In the genomic region with DNA sequence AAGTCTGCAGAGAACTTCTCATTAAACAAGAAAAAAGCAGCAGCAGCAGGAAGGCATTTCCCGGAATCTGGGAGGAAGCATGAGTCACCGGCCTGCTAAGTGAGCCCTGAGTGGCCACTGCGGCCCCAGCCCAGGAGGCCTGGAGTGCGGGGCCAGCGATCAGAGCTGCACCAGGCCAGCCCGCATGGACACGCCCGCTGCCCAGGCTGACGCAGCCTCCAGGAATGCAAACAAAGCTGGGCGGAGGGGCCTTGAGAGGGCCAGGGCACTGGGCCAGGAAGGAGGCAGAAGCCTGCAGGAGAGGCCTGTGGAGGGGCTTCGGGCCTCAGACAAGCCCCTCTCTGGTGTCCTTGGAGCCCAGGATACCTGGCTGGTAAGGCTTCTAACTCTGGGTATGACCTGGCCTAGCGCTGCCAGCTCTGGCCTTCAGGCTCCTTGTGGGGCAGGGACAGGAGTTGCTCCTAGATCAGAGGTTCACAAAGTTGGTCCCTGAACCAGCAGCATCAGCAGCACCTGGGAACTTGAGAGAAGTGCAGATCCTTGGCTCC, we compare ENCODE assay signal across 1 cellular context.
TF ChIP-seq lines count a peak whose summit lies in the region.

No MANE protein-coding gene starts in this region.

TF ChIP-seq in K562, 482 proteins besides CTCF, POLR2A, EP300 and RAD21 (continued from another document and continues in another):
- TF ChIP-seq, protein P1, sequence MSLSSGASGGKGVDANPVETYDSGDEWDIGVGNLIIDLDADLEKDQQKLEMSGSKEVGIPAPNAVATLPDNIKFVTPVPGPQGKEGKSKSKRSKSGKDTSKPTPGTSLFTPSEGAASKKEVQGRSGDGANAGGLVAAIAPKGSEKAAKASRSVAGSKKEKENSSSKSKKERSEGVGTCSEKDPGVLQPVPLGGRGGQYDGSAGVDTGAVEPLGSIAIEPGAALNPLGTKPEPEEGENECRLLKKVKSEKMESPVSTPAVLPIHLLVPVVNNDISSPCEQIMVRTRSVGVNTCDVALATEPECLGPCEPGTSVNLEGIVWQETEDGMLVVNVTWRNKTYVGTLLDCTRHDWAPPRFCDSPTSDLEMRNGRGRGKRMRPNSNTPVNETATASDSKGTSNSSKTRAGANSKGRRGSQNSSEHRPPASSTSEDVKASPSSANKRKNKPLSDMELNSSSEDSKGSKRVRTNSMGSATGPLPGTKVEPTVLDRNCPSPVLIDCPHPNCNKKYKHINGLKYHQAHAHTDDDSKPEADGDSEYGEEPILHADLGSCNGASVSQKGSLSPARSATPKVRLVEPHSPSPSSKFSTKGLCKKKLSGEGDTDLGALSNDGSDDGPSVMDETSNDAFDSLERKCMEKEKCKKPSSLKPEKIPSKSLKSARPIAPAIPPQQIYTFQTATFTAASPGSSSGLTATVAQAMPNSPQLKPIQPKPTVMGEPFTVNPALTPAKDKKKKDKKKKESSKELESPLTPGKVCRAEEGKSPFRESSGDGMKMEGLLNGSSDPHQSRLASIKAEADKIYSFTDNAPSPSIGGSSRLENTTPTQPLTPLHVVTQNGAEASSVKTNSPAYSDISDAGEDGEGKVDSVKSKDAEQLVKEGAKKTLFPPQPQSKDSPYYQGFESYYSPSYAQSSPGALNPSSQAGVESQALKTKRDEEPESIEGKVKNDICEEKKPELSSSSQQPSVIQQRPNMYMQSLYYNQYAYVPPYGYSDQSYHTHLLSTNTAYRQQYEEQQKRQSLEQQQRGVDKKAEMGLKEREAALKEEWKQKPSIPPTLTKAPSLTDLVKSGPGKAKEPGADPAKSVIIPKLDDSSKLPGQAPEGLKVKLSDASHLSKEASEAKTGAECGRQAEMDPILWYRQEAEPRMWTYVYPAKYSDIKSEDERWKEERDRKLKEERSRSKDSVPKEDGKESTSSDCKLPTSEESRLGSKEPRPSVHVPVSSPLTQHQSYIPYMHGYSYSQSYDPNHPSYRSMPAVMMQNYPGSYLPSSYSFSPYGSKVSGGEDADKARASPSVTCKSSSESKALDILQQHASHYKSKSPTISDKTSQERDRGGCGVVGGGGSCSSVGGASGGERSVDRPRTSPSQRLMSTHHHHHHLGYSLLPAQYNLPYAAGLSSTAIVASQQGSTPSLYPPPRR (CRISPR knock-in tag; IDR thresholded peaks at IDR 0.05; ENCODE audit: borderline replicate concordance): no peak
- TF ChIP-seq STAG1 (CRISPR knock-in tag; IDR thresholded peaks at IDR 0.05; ENCODE audit: borderline replicate concordance): no peak
- TF ChIP-seq, protein P2, sequence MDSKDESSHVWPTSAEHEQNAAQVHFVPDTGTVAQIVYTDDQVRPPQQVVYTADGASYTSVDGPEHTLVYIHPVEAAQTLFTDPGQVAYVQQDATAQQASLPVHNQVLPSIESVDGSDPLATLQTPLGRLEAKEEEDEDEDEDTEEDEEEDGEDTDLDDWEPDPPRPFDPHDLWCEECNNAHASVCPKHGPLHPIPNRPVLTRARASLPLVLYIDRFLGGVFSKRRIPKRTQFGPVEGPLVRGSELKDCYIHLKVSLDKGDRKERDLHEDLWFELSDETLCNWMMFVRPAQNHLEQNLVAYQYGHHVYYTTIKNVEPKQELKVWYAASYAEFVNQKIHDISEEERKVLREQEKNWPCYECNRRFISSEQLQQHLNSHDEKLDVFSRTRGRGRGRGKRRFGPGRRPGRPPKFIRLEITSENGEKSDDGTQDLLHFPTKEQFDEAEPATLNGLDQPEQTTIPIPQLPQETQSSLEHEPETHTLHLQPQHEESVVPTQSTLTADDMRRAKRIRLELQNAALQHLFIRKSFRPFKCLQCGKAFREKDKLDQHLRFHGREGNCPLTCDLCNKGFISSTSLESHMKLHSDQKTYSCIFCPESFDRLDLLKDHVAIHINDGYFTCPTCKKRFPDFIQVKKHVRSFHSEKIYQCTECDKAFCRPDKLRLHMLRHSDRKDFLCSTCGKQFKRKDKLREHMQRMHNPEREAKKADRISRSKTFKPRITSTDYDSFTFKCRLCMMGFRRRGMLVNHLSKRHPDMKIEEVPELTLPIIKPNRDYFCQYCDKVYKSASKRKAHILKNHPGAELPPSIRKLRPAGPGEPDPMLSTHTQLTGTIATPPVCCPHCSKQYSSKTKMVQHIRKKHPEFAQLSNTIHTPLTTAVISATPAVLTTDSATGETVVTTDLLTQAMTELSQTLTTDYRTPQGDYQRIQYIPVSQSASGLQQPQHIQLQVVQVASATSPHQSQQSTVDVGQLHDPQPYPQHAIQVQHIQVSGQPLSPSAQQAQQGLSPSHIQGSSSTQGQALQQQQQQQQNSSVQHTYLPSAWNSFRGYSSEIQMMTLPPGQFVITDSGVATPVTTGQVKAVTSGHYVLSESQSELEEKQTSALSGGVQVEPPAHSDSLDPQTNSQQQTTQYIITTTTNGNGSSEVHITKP (IDR thresholded peaks at IDR 0.05; ENCODE audit: partially characterized antibody): peak; percentile 44
- TF ChIP-seq, protein P3, sequence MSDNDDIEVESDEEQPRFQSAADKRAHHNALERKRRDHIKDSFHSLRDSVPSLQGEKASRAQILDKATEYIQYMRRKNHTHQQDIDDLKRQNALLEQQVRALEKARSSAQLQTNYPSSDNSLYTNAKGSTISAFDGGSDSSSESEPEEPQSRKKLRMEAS (CRISPR knock-in tag; IDR thresholded peaks at IDR 0.05): 0 out of 2 replicates have a peak, but pooled peaks have one; percentile 30
- peak; percentile 46; the same call in 1 of the 2 replicates for TF ChIP-seq NFE2 (IDR thresholded peaks at IDR 0.05; ENCODE audit: low read depth)
- TF ChIP-seq, protein P4, sequence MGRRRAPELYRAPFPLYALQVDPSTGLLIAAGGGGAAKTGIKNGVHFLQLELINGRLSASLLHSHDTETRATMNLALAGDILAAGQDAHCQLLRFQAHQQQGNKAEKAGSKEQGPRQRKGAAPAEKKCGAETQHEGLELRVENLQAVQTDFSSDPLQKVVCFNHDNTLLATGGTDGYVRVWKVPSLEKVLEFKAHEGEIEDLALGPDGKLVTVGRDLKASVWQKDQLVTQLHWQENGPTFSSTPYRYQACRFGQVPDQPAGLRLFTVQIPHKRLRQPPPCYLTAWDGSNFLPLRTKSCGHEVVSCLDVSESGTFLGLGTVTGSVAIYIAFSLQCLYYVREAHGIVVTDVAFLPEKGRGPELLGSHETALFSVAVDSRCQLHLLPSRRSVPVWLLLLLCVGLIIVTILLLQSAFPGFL (CRISPR knock-in tag; IDR thresholded peaks at IDR 0.05): no peak
- TF ChIP-seq BACH1 (tag; IDR thresholded peaks at IDR 0.05): no peak
- peak; percentile 75 for TF ChIP-seq JUNB (CRISPR knock-in tag; conservative IDR thresholded peaks at IDR 0.05)
- TF ChIP-seq HNRNPUL1 (IDR thresholded peaks at IDR 0.05; ENCODE audit: low read length): no peak
- TF ChIP-seq THRAP3 (IDR thresholded peaks at IDR 0.05; ENCODE audit: borderline replicate concordance): no peak
- no peak for TF ChIP-seq PML (IDR thresholded peaks at IDR 0.05; ENCODE audit: low read length)
- TF ChIP-seq NBN (IDR thresholded peaks at IDR 0.05; ENCODE audit: low read depth): peak; percentile 53; the same call in 1 of the 2 replicates
- TF ChIP-seq, protein P5, sequence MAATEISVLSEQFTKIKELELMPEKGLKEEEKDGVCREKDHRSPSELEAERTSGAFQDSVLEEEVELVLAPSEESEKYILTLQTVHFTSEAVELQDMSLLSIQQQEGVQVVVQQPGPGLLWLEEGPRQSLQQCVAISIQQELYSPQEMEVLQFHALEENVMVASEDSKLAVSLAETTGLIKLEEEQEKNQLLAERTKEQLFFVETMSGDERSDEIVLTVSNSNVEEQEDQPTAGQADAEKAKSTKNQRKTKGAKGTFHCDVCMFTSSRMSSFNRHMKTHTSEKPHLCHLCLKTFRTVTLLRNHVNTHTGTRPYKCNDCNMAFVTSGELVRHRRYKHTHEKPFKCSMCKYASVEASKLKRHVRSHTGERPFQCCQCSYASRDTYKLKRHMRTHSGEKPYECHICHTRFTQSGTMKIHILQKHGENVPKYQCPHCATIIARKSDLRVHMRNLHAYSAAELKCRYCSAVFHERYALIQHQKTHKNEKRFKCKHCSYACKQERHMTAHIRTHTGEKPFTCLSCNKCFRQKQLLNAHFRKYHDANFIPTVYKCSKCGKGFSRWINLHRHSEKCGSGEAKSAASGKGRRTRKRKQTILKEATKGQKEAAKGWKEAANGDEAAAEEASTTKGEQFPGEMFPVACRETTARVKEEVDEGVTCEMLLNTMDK (IDR thresholded peaks at IDR 0.05; ENCODE audit: borderline replicate concordance, insufficient read depth, low read depth, low read length, poor library complexity, severe bottlenecking): no peak
- no peak for TF ChIP-seq ZNF79 (CRISPR knock-in tag; IDR thresholded peaks at IDR 0.05; ENCODE audit: low read depth)
- no peak for TF ChIP-seq MCM5 (IDR thresholded peaks at IDR 0.05; ENCODE audit: low read depth)
- TF ChIP-seq, protein P6, sequence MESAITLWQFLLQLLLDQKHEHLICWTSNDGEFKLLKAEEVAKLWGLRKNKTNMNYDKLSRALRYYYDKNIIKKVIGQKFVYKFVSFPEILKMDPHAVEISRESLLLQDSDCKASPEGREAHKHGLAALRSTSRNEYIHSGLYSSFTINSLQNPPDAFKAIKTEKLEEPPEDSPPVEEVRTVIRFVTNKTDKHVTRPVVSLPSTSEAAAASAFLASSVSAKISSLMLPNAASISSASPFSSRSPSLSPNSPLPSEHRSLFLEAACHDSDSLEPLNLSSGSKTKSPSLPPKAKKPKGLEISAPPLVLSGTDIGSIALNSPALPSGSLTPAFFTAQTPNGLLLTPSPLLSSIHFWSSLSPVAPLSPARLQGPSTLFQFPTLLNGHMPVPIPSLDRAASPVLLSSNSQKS (CRISPR knock-in tag; IDR thresholded peaks at IDR 0.05): no peak
- peak; percentile 13 for TF ChIP-seq RBBP5 (IDR thresholded peaks at IDR 0.05; ENCODE audit: borderline replicate concordance, insufficient read depth, low read length, poor library complexity, severe bottlenecking)
- TF ChIP-seq, protein P7, sequence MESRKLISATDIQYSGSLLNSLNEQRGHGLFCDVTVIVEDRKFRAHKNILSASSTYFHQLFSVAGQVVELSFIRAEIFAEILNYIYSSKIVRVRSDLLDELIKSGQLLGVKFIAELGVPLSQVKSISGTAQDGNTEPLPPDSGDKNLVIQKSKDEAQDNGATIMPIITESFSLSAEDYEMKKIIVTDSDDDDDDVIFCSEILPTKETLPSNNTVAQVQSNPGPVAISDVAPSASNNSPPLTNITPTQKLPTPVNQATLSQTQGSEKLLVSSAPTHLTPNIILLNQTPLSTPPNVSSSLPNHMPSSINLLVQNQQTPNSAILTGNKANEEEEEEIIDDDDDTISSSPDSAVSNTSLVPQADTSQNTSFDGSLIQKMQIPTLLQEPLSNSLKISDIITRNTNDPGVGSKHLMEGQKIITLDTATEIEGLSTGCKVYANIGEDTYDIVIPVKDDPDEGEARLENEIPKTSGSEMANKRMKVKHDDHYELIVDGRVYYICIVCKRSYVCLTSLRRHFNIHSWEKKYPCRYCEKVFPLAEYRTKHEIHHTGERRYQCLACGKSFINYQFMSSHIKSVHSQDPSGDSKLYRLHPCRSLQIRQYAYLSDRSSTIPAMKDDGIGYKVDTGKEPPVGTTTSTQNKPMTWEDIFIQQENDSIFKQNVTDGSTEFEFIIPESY (CRISPR knock-in tag; IDR thresholded peaks at IDR 0.05): no peak
- TF ChIP-seq, protein P8, sequence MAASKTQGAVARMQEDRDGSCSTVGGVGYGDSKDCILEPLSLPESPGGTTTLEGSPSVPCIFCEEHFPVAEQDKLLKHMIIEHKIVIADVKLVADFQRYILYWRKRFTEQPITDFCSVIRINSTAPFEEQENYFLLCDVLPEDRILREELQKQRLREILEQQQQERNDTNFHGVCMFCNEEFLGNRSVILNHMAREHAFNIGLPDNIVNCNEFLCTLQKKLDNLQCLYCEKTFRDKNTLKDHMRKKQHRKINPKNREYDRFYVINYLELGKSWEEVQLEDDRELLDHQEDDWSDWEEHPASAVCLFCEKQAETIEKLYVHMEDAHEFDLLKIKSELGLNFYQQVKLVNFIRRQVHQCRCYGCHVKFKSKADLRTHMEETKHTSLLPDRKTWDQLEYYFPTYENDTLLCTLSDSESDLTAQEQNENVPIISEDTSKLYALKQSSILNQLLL (CRISPR knock-in tag; IDR thresholded peaks at IDR 0.05; ENCODE audit: borderline replicate concordance): no peak
- no peak for TF ChIP-seq FOXA1 (IDR thresholded peaks at IDR 0.05; ENCODE audit: borderline replicate concordance)
- no peak for TF ChIP-seq NCOA6 (IDR thresholded peaks at IDR 0.05)
- no peak for TF ChIP-seq MTF1 (CRISPR knock-in tag; IDR thresholded peaks at IDR 0.05; ENCODE audit: borderline replicate concordance)
- no peak for TF ChIP-seq ZKSCAN3 (CRISPR knock-in tag; IDR thresholded peaks at IDR 0.05)
- TF ChIP-seq BRF1 (IDR thresholded peaks at IDR 0.05; ENCODE audit: borderline replicate concordance, extremely low read depth, insufficient read length): no peak
- TF ChIP-seq, protein P9, sequence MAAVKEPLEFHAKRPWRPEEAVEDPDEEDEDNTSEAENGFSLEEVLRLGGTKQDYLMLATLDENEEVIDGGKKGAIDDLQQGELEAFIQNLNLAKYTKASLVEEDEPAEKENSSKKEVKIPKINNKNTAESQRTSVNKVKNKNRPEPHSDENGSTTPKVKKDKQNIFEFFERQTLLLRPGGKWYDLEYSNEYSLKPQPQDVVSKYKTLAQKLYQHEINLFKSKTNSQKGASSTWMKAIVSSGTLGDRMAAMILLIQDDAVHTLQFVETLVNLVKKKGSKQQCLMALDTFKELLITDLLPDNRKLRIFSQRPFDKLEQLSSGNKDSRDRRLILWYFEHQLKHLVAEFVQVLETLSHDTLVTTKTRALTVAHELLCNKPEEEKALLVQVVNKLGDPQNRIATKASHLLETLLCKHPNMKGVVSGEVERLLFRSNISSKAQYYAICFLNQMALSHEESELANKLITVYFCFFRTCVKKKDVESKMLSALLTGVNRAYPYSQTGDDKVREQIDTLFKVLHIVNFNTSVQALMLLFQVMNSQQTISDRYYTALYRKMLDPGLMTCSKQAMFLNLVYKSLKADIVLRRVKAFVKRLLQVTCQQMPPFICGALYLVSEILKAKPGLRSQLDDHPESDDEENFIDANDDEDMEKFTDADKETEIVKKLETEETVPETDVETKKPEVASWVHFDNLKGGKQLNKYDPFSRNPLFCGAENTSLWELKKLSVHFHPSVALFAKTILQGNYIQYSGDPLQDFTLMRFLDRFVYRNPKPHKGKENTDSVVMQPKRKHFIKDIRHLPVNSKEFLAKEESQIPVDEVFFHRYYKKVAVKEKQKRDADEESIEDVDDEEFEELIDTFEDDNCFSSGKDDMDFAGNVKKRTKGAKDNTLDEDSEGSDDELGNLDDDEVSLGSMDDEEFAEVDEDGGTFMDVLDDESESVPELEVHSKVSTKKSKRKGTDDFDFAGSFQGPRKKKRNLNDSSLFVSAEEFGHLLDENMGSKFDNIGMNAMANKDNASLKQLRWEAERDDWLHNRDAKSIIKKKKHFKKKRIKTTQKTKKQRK (IDR thresholded peaks at IDR 0.05; ENCODE audit: borderline replicate concordance, low read depth, low read length): no peak
- TF ChIP-seq ADNP (tag; IDR thresholded peaks at IDR 0.05): no peak
- TF ChIP-seq ZNF311 (CRISPR knock-in tag; IDR thresholded peaks at IDR 0.05): no peak
- TF ChIP-seq U2AF2 (optimal IDR thresholded peaks at IDR 0.05; ENCODE audit: low read depth, low read length): no peak
